In genomic region chr20:54070187-54070987, GRCh38 we compare ENCODE assay signal across 17 cellular contexts. TPM values are rescaled to one million over a fixed set of nuclear protein-coding genes. Genes with fewer than 3 reads are reported as not detected.
DNase-seq lines count a peak whose midpoint lies in the region; ATAC-seq, FAIRE-seq and TF ChIP-seq lines count a peak whose summit lies in the region.
"Had no signal": no experiment of that assay in that cellular context is flagged by ENCODE, and none has a peak within 500 bp of the region (broad histone marks: within the 10 kb centered on the region; RNA-seq: fewer than 3 reads in every experiment).

A gene with protein sequence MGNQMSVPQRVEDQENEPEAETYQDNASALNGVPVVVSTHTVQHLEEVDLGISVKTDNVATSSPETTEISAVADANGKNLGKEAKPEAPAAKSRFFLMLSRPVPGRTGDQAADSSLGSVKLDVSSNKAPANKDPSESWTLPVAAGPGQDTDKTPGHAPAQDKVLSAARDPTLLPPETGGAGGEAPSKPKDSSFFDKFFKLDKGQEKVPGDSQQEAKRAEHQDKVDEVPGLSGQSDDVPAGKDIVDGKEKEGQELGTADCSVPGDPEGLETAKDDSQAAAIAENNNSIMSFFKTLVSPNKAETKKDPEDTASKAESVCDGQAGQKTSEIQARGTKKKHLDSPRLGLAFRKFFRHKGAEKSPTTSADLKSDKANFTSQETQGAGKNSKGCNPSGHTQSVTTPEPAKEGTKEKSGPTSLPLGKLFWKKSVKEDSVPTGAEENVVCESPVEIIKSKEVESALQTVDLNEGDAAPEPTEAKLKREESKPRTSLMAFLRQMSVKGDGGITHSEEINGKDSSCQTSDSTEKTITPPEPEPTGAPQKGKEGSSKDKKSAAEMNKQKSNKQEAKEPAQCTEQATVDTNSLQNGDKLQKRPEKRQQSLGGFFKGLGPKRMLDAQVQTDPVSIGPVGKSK (minus strand): TSS chr20:54070594. CDS start chr20:54058718, 11,876 bp downstream.

- intact Hi-C loops in left colon (cut with DNase I, micrococcal nuclease): no loop called here

- no peak for TF ChIP-seq CTCF in suprapubic skin (IDR thresholded peaks at IDR 0.05)

- H3K27me3 ChIP-seq in small intestine (ENCODE audit: control insufficient read depth in 2 of 2, insufficient read depth in 2 of 2, low read length in 2 of 2): no peaks in the 10 kb centered on the region
- H3K27me3 ChIP-seq in effector memory CD4-positive, alpha-beta T cell (replicated peaks; ENCODE audit: control insufficient read depth, insufficient read depth, low read length, poor library complexity, severe bottlenecking): no peaks in the 10 kb centered on the region
- H3K27me3 ChIP-seq in suprapubic skin: no peaks in the 10 kb centered on the region

- FAIRE-seq in small intestine (lab: Jason Lieb, UNC): no peak
- FAIRE-seq: D721Med had no signal

- no peak for TF ChIP-seq EP300 in suprapubic skin (IDR thresholded peaks at IDR 0.05)

- TF ChIP-seq POLR2A in suprapubic skin (IDR thresholded peaks at IDR 0.05): no peak

- H3K4me1 ChIP-seq in small intestine (ENCODE audit: control insufficient read depth in 2 of 2, insufficient read depth in 1 of 2, low read depth in 1 of 2, low read length in 1 of 2) (peaks cover 0 to 3% of the 10 kb centered on the region in 2 donors), suprapubic skin (no peaks in the 10 kb centered on the region)
- H3K4me1 ChIP-seq in effector memory CD4-positive, alpha-beta T cell (ENCODE audit: control insufficient read depth, insufficient read depth, low read length, poor library complexity, severe bottlenecking): no peaks in the 10 kb centered on the region

- peak; percentile 75 for ATAC-seq in left colon
- ATAC-seq: activated T-helper 17 cell treated with anti-CD3 and anti-CD28 coated beads, Interleukin-2, amount 50 U/mL, for 72 hours; foreskin keratinocyte had no signal

- peak within 1 kb of the TSS in 1 of 2 donors; percentile 27 for H3K27ac ChIP-seq in small intestine (ENCODE audit: low read depth in 1 of 2, low read length in 1 of 2)
- no peak within 1 kb of the TSS for H3K27ac ChIP-seq in effector memory CD4-positive, alpha-beta T cell (ENCODE audit: insufficient read depth, low read length, poor library complexity, severe bottlenecking)
- no peak within 1 kb of the TSS for H3K27ac ChIP-seq in suprapubic skin
- H3K27ac ChIP-seq: foreskin keratinocyte, WERI-Rb-1 had no signal

- WGBS in small intestine, 3 donors: 22 to 56% (median 31%) methylated on average over 11 of the region's 11 CpGs
- 65% methylated on average over 8 of the region's 11 CpGs for WGBS in suprapubic skin

- no peaks in the 10 kb centered on the region for H3K9me3 ChIP-seq in small intestine (ENCODE audit: control insufficient read depth, low read depth)
- H3K9me3 ChIP-seq in effector memory CD4-positive, alpha-beta T cell (ENCODE audit: control insufficient read depth, low read length): no peaks in the 10 kb centered on the region
- no peaks in the 10 kb centered on the region for H3K9me3 ChIP-seq in suprapubic skin

- H3K4me3 ChIP-seq in small intestine (ENCODE audit: low read depth in 1 of 2, low read length in 2 of 2): no peak within 1 kb of the TSS
- no peak within 1 kb of the TSS for H3K4me3 ChIP-seq in effector memory CD4-positive, alpha-beta T cell (ENCODE audit: insufficient read depth, low read depth, low read length, poor library complexity, severe bottlenecking)
- no peak within 1 kb of the TSS for H3K4me3 ChIP-seq in suprapubic skin

- DNase-seq in DMS53 (lab: John Stamatoyannopoulos, UW): peak; percentile 77
- peak; percentile 40 for DNase-seq in LoVo (ENCODE audit: low spot score)
- DNase-seq in left colon: peak; percentile 81 to 89
- DNase-seq in small intestine: peak; percentile 79
- DNase-seq in effector memory CD4-positive, alpha-beta T cell: no peak
- DNase-seq in stimulated activated CD4-positive, alpha-beta T cell treated with anti-CD3 and anti-CD28 coated beads, Interleukin-2, amount 100 ng/mL, for 24 hours: no peak
- DNase-seq in suprapubic skin (ENCODE audit: low spot score in 2 of 2): no peak
- no peak for DNase-seq in HK-2 (ENCODE audit: unreplicated experiment)
- DNase-seq: AML-193, cerebellar nuclear complex, foreskin keratinocyte, NCI-H526 treated with DMSO at 0.1 percent for 48 hours, WERI-Rb-1 had no signal

- H3K36me3 ChIP-seq in small intestine (ENCODE audit: control insufficient read depth in 2 of 2, insufficient read depth in 2 of 2, low read length in 2 of 2) (no peaks in the 10 kb centered on the region), suprapubic skin (no peaks in the 10 kb centered on the region)
- no peaks in the 10 kb centered on the region for H3K36me3 ChIP-seq in effector memory CD4-positive, alpha-beta T cell (ENCODE audit: control insufficient read depth, insufficient read depth, low read length)
- H3K36me3 ChIP-seq: WERI-Rb-1 had no signal

RNA-seq across cellular contexts. Expression of the gene that starts here (rescaled TPM):
- total RNA-seq in left colon (100 to 1,000 TPM; 149 to 152 TPM), suprapubic skin (1 to 10 TPM; 1.7 to 3.4 (median 2.1) TPM)
- polyA plus RNA-seq in small intestine: 10 to 100 TPM in 2 of 3 donors, 1 to 10 TPM in 1; 5.3 to 43.2 (median 18.4) TPM
- total RNA-seq: foreskin keratinocyte, neural crest cell, subcutaneous adipose tissue had no signal
- polyA plus RNA-seq: foreskin keratinocyte had no signal

Comparison
In these comparisons a context has a peak if more than half of its experiments do, and no peak if none do; other contexts are left out.
1. RNA of the gene that starts here (total RNA-seq): 149 to 152 TPM in left colon; 1.7 to 3.4 TPM in suprapubic skin; every median in the first group is over 10 times any median in the second.
2. DNase-seq: peak in DMS53 (single experiment), LoVo (single experiment), left colon (2 of 2) and small intestine (single experiment); none in effector memory CD4-positive, alpha-beta T cell (0 of 3), stimulated activated CD4-positive, alpha-beta T cell treated with anti-CD3 and anti-CD28 coated beads, Interleukin-2, amount 100 ng/mL, for 24 hours (0 of 2), suprapubic skin (0 of 2) and HK-2 (single experiment).